24 cellular contexts compared by ENCODE assay signal in genomic region chr5:10832421-10832820, GRCh38.
"Had no signal": no experiment of that assay in that cellular context is flagged by ENCODE, and none has a peak within 500 bp of the region (broad histone marks: within the 10 kb centered on the region; RNA-seq: fewer than 3 reads in every experiment).

No MANE protein-coding gene starts in this region.

- H3K9me3 ChIP-seq: colonic mucosa, gastrocnemius medialis, lower lobe of right lung, neutrophil, stomach, testis, tibial artery, upper lobe of left lung, vagina had no signal

- H3K4me1 ChIP-seq: colonic mucosa, gastrocnemius medialis, testis, upper lobe of left lung had no signal

- H3K27me3 ChIP-seq: colonic mucosa, gastrocnemius medialis, neutrophil, stomach, testis, tibial artery, upper lobe of left lung, vagina had no signal

- H3K4me3 ChIP-seq: colonic mucosa, gastrocnemius medialis, lower lobe of right lung, stomach, testis, tibial artery, upper lobe of left lung, vagina had no signal

- H3K36me3 Mint-ChIP-seq: natural killer cell treated with Interleukin-12 subunit alpha and Interleukin-12 subunit beta and Interleukin-15 and Interleukin-18, amount 100 ng/mL, for 72 hours; stimulated activated effector memory CD8-positive, alpha-beta T cell treated with anti-CD3 and anti-CD28 coated beads, Interleukin-12 subunit alpha, Interleukin-12 subunit beta, amount 100 ng/mL, for 72 hours had no signal

- H3K4me1 Mint-ChIP-seq: neural crest cell; stimulated activated effector memory CD8-positive, alpha-beta T cell treated with anti-CD3 and anti-CD28 coated beads, Interleukin-12 subunit alpha, Interleukin-12 subunit beta, amount 100 ng/mL, for 72 hours had no signal

- H3K79me2 ChIP-seq: parathyroid adenoma had no signal

- H3K4me3 Mint-ChIP-seq: dendritic cell treated with granulocyte-macrophage colony-stimulating factor and Interleukin-4, amounts not matched to agents 40 ng/mL and 50 ng/mL, for 4 days; endodermal cell; natural killer cell treated with Interleukin-12 subunit alpha and Interleukin-12 subunit beta and Interleukin-15 and Interleukin-18, amount 100 ng/mL, for 72 hours; neural crest cell; stimulated activated effector memory CD8-positive, alpha-beta T cell treated with anti-CD3 and anti-CD28 coated beads, Interleukin-12 subunit alpha, Interleukin-12 subunit beta, amount 100 ng/mL, for 72 hours had no signal

- H3K27ac Mint-ChIP-seq: dendritic cell treated with granulocyte-macrophage colony-stimulating factor and Interleukin-4, amounts not matched to agents 40 ng/mL and 50 ng/mL, for 4 days; endodermal cell; natural killer cell treated with Interleukin-12 subunit alpha and Interleukin-12 subunit beta and Interleukin-15 and Interleukin-18, amount 100 ng/mL, for 72 hours; progenitor cell of endocrine pancreas; stimulated activated effector memory CD8-positive, alpha-beta T cell treated with anti-CD3 and anti-CD28 coated beads, Interleukin-12 subunit alpha, Interleukin-12 subunit beta, amount 100 ng/mL, for 72 hours had no signal

- H3K36me3 ChIP-seq: colonic mucosa, gastrocnemius medialis, lower lobe of right lung, neutrophil, stomach, tibial artery, upper lobe of left lung, vagina had no signal

- H3K9me3 Mint-ChIP-seq: dendritic cell treated with granulocyte-macrophage colony-stimulating factor and Interleukin-4, amounts not matched to agents 40 ng/mL and 50 ng/mL, for 4 days; endodermal cell; natural killer cell treated with Interleukin-12 subunit alpha and Interleukin-12 subunit beta and Interleukin-15 and Interleukin-18, amount 100 ng/mL, for 72 hours; neural crest cell; stimulated activated effector memory CD8-positive, alpha-beta T cell treated with anti-CD3 and anti-CD28 coated beads, Interleukin-12 subunit alpha, Interleukin-12 subunit beta, amount 100 ng/mL, for 72 hours had no signal

- ATAC-seq: esophagus mucosa; gastrocnemius medialis; left ventricle myocardium superior; natural killer cell treated with Interleukin-12 subunit alpha and Interleukin-12 subunit beta and Interleukin-15 and Interleukin-18, amount 100 ng/mL, for 72 hours; stimulated activated effector memory CD8-positive, alpha-beta T cell treated with anti-CD3 and anti-CD28 coated beads, Interleukin-12 subunit alpha, Interleukin-12 subunit beta, amount 100 ng/mL, for 72 hours had no signal

- H2AFZ ChIP-seq: parathyroid adenoma had no signal

- DNase-seq: colonic mucosa; effector CD8-positive, alpha-beta T cell; endodermal cell; gastrocnemius medialis; head of caudate nucleus; left ventricle myocardium superior; lower lobe of right lung; stimulated activated CD4-positive, alpha-beta T cell treated with anti-CD3 and anti-CD28 coated beads, Interleukin-2, amount 100 ng/mL, for 24 hours; stimulated activated CD4-positive, alpha-beta T cell treated with anti-CD3 and anti-CD28 coated beads, Interleukin-4, amount 100 ng/mL, for 24 hours; stimulated activated naive CD4-positive, alpha-beta T cell treated with Interleukin-2 at 50 U/mL for 16 hours; stomach; testis; tibial artery; upper lobe of left lung had no signal

- H3K9ac ChIP-seq: parathyroid adenoma had no signal

- H3K27ac ChIP-seq: colonic mucosa, epithelial cell of prostate, gastrocnemius medialis, lower lobe of right lung, neutrophil, parathyroid adenoma, testis, tibial artery had no signal
